15 cellular contexts compared by ENCODE assay signal in genomic region chr10:113035724-113036312, GRCh38.
DNase-seq lines count a peak whose midpoint lies in the region; ATAC-seq and TF ChIP-seq lines count a peak whose summit lies in the region.
"Had no signal": no experiment of that assay in that cellular context is flagged by ENCODE, and none has a peak within 500 bp of the region (broad histone marks: within the 10 kb centered on the region; RNA-seq: fewer than 3 reads in every experiment).

No MANE protein-coding gene starts in this region.

- no peak overlapping the region for H3K4me3 ChIP-seq in thoracic aorta

- H3K36me3 ChIP-seq in thoracic aorta = no peaks in the 10 kb centered on the region

- TF ChIP-seq CTCF in thoracic aorta (IDR thresholded peaks at IDR 0.05) = no peak

- ATAC-seq in thoracic aorta (ENCODE audit: insufficient number of reproducible peaks, low FRiP score, low read depth) (peak; percentile 91), GM18870 (IDR thresholded peaks at IDR 0.05; ENCODE audit: unreplicated experiment) (no peak), HG02588 (IDR thresholded peaks at IDR 0.05; ENCODE audit: unreplicated experiment) (no peak)
- ATAC-seq: activated T-cell treated with anti-CD3 and anti-CD28 coated beads, Interleukin-2, amount 50 U/mL, for 72 hours; natural killer cell had no signal

- no peaks in the 10 kb centered on the region for H3K9me3 ChIP-seq in thoracic aorta

- peak; percentile 60 for DNase-seq in HT-29 (ENCODE audit: low spot score)
- peak; percentile 66 for DNase-seq in dermis blood vessel endothelial cell
- DNase-seq in mucosa of gallbladder (ENCODE audit: low spot score) = peak; percentile 43
- no peak for DNase-seq in thoracic aorta (ENCODE audit: low spot score)
- no peak for DNase-seq in activated CD4-positive, CD25-positive, alpha-beta regulatory T cell (lab: John Stamatoyannopoulos, UW)
- DNase-seq: activated CD4-positive, alpha-beta T cell treated with anti-CD3 and anti-CD28 coated beads for 1 hour; activated T-cell treated with anti-CD3 and anti-CD28 coated beads, Interleukin-2, amount 50 U/mL, for 72 hours; DMS 273 treated with DMSO at 0.1 percent for 48 hours; natural killer cell; NCI-H2081 treated with DMSO at 0.1 percent for 48 hours; NCI-H510A treated with DMSO at 0.1 percent for 48 hours; stimulated activated CD4-positive, alpha-beta T cell treated with anti-CD3 and anti-CD28 coated beads, Interleukin-4, amount 100 ng/mL, for 4 hours; T1000 had no signal

- peaks cover 36 to 76% of the 10 kb centered on the region in 2 donors for H3K4me1 ChIP-seq in thoracic aorta (ENCODE audit: control insufficient read depth in 1 of 2, low read depth in 2 of 2)

- no peaks in the 10 kb centered on the region for H3K27me3 ChIP-seq in thoracic aorta (replicated peaks; ENCODE audit: insufficient read depth)

- peak overlapping the region; percentile 69 to 77 for H3K27ac ChIP-seq in thoracic aorta

Comparison
In these comparisons a context has a peak if more than half of its experiments do, and no peak if none do; other contexts are left out.
1. DNase-seq: peak in HT-29 (single experiment), dermis blood vessel endothelial cell (single experiment) and mucosa of gallbladder (single experiment); none in thoracic aorta (single experiment) and activated CD4-positive, CD25-positive, alpha-beta regulatory T cell (0 of 4).